8 cellular contexts compared by ENCODE assay signal in genomic region chr2:156437272-156437671, GRCh38. TPM values are rescaled to one million over a fixed set of nuclear protein-coding genes. Genes with fewer than 3 reads are reported as not detected.
DNase-seq lines count a peak whose midpoint lies in the region; ATAC-seq and TF ChIP-seq lines count a peak whose summit lies in the region.

No MANE protein-coding gene starts in this region.

- peaks cover 23% of the 10 kb centered on the region for H3K4me1 Mint-ChIP-seq in MCF 10A (ENCODE audit: insufficient read depth, unreplicated experiment)

- no peak for TF ChIP-seq CTCF in MCF 10A (IDR thresholded peaks at IDR 0.05; ENCODE audit: unreplicated experiment)

- POLR2A ChIA-PET in MCF 10A (lab: Yijun Ruan, JAX) = interaction anchor here (0.7 to 5.3 kb wide), 19 partner anchors 8 to 1058 kb away, joined by 3 to 90 read pairs (median 7); partner anchors contain the start of gene NR4A2

- no TSS peak for BruUV-seq in MCF 10A (replicated peaks; lab: Mats Ljungman, UMichigan)

- DNase-seq in ELR (ENCODE audit: low read depth) (peak; percentile 43), Kasumi-1 (lab: John Stamatoyannopoulos, UW) (peak; percentile 41 to 49), MCF 10A (ENCODE audit: unreplicated experiment) (peak; percentile 55), NCI-H146 treated with DMSO at 0.1 percent for 48 hours (lab: John Stamatoyannopoulos, UW; ENCODE audit: unreplicated experiment) (no peak)
- no peak for DNase-seq in activated effector memory CD4-positive, alpha-beta T cell treated with Interleukin-2 at 50 U/mL for 16 hours

- no peaks in the 10 kb centered on the region for H3K9me3 ChIP-seq in mononuclear cell (ENCODE audit: low read depth, low read length)

- peak overlapping the region; percentile 79 for H3K4me3 ChIP-seq in mononuclear cell (ENCODE audit: low read length)

- no peaks in the 10 kb centered on the region for H3K27me3 Mint-ChIP-seq in MCF 10A (ENCODE audit: insufficient read depth, unreplicated experiment)

- CTCF ChIA-PET in MCF 10A (lab: Yijun Ruan, JAX) = interaction anchor here (0.6 to 3.2 kb wide), 14 partner anchors 17 to 1060 kb away, joined by 3 to 28 read pairs (median 5); no protein-coding TSS in a partner anchor

- peaks cover 7% of the 10 kb centered on the region for H3K36me3 Mint-ChIP-seq in MCF 10A (ENCODE audit: insufficient read depth, unreplicated experiment)

- intact Hi-C loops in MCF 10A (cut with micrococcal nuclease) = loop anchor here (2.0 kb wide), 3 partner anchors 40 to 152 kb away; no protein-coding TSS in a partner anchor

- peak overlapping the region; percentile 77 for H3K27ac Mint-ChIP-seq in MCF 10A (ENCODE audit: low read depth, unreplicated experiment)

- H3K4me3 Mint-ChIP-seq in MCF 10A (ENCODE audit: unreplicated experiment) = peak overlapping the region; percentile 88

- no peaks in the 10 kb centered on the region for H3K9me3 Mint-ChIP-seq in MCF 10A (ENCODE audit: unreplicated experiment)

- H3K27me3 ChIP-seq in mononuclear cell (ENCODE audit: insufficient read depth, low read length) = no peaks in the 10 kb centered on the region

- ATAC-seq in GM21526 (IDR thresholded peaks at IDR 0.05; ENCODE audit: low FRiP score, unreplicated experiment) (peak; percentile 11), HG03521 (IDR thresholded peaks at IDR 0.05; ENCODE audit: unreplicated experiment) (no peak)

- peaks cover 31% of the 10 kb centered on the region for H3K4me1 ChIP-seq in mononuclear cell (ENCODE audit: insufficient read depth, low read length)

RNA-seq across cellular contexts. Expression of gene GPD2, which starts 1.1 kb away (rescaled TPM):
- 37.4 and 62.5 TPM in 2 replicates for total RNA-seq in MCF 10A (2022)
- total RNA-seq in mononuclear cell = 17.5 TPM

Comparison
In these comparisons a context has a peak if more than half of its experiments do, and no peak if none do; other contexts are left out.
1. DNase-seq: peak in ELR (single experiment), Kasumi-1 (2 of 2) and MCF 10A (single experiment); none in activated effector memory CD4-positive, alpha-beta T cell treated with Interleukin-2 at 50 U/mL for 16 hours (single experiment) and NCI-H146 treated with DMSO at 0.1 percent for 48 hours (single experiment).